ENCODE assay signal across 1 cellular context in genomic region chr17:72092710-72093322, GRCh38.
A peak's percentile ranks its signal among the peaks of the same experiment; 100 is the strongest.
TF ChIP-seq lines count a peak whose summit lies in the region.

No MANE protein-coding gene starts in this region.

TF ChIP-seq in HepG2, 621 proteins besides CTCF, POLR2A, EP300 and RAD21 (continued from another document and continues in another):
- TF ChIP-seq, protein P1, sequence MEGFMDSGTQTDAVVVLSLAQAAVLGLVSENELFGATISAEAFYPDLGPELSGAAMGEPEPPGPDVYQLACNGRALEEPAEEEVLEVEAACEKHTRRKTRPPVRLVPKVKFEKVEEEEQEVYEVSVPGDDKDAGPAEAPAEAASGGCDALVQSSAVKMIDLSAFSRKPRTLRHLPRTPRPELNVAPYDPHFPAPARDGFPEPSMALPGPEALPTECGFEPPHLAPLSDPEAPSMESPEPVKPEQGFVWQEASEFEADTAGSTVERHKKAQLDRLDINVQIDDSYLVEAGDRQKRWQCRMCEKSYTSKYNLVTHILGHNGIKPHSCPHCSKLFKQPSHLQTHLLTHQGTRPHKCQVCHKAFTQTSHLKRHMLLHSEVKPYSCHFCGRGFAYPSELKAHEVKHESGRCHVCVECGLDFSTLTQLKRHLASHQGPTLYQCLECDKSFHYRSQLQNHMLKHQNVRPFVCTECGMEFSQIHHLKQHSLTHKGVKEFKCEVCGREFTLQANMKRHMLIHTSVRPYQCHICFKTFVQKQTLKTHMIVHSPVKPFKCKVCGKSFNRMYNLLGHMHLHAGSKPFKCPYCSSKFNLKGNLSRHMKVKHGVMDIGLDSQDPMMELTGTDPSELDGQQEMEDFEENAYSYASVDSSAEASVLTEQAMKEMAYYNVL (CRISPR knock-in tag; IDR thresholded peaks at IDR 0.05; ENCODE audit: borderline replicate concordance): peak; percentile 95
- TF ChIP-seq THRA (CRISPR knock-in tag; IDR thresholded peaks at IDR 0.05; ENCODE audit: borderline replicate concordance): peak; percentile 97
- TF ChIP-seq HDAC6 (IDR thresholded peaks at IDR 0.05; ENCODE audit: low read depth, low read length): no peak
- no peak for TF ChIP-seq NFE2L2 (IDR thresholded peaks at IDR 0.05; ENCODE audit: low read length)
- no peak for TF ChIP-seq ZNF781 (CRISPR knock-in tag; IDR thresholded peaks at IDR 0.05; ENCODE audit: borderline replicate concordance, not compliant biosample characterization)
- TF ChIP-seq, protein P2, sequence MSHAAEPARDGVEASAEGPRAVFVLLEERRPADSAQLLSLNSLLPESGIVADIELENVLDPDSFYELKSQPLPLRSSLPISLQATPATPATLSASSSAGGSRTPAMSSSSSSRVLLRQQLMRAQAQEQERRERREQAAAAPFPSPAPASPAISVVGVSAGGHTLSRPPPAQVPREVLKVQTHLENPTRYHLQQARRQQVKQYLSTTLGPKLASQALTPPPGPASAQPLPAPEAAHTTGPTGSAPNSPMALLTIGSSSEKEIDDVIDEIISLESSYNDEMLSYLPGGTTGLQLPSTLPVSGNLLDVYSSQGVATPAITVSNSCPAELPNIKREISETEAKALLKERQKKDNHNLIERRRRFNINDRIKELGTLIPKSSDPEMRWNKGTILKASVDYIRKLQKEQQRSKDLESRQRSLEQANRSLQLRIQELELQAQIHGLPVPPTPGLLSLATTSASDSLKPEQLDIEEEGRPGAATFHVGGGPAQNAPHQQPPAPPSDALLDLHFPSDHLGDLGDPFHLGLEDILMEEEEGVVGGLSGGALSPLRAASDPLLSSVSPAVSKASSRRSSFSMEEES (CRISPR knock-in tag; IDR thresholded peaks at IDR 0.05): no peak
- TF ChIP-seq ZNF773 (CRISPR knock-in tag; IDR thresholded peaks at IDR 0.05; ENCODE audit: borderline replicate concordance): no peak
- TF ChIP-seq ELF3 (CRISPR knock-in tag; IDR thresholded peaks at IDR 0.05): peak; percentile 76
- TF ChIP-seq POLR2G (IDR thresholded peaks at IDR 0.05; ENCODE audit: low read depth, low read length): no peak
- TF ChIP-seq CERS6 (CRISPR knock-in tag; IDR thresholded peaks at IDR 0.05): no peak
- TF ChIP-seq FIP1L1 (IDR thresholded peaks at IDR 0.05; ENCODE audit: borderline replicate concordance, insufficient read depth, low read depth, low read length): no peak
- no peak for TF ChIP-seq SOX6 (IDR thresholded peaks at IDR 0.05)
- peak; percentile 96 for TF ChIP-seq SOX6 (CRISPR knock-in tag; IDR thresholded peaks at IDR 0.05)
- TF ChIP-seq SRSF1 (optimal IDR thresholded peaks at IDR 0.05; ENCODE audit: low read depth, low read length): no peak
- TF ChIP-seq PITX1 (CRISPR knock-in tag; IDR thresholded peaks at IDR 0.05): peak; percentile 97
- TF ChIP-seq, protein P3, sequence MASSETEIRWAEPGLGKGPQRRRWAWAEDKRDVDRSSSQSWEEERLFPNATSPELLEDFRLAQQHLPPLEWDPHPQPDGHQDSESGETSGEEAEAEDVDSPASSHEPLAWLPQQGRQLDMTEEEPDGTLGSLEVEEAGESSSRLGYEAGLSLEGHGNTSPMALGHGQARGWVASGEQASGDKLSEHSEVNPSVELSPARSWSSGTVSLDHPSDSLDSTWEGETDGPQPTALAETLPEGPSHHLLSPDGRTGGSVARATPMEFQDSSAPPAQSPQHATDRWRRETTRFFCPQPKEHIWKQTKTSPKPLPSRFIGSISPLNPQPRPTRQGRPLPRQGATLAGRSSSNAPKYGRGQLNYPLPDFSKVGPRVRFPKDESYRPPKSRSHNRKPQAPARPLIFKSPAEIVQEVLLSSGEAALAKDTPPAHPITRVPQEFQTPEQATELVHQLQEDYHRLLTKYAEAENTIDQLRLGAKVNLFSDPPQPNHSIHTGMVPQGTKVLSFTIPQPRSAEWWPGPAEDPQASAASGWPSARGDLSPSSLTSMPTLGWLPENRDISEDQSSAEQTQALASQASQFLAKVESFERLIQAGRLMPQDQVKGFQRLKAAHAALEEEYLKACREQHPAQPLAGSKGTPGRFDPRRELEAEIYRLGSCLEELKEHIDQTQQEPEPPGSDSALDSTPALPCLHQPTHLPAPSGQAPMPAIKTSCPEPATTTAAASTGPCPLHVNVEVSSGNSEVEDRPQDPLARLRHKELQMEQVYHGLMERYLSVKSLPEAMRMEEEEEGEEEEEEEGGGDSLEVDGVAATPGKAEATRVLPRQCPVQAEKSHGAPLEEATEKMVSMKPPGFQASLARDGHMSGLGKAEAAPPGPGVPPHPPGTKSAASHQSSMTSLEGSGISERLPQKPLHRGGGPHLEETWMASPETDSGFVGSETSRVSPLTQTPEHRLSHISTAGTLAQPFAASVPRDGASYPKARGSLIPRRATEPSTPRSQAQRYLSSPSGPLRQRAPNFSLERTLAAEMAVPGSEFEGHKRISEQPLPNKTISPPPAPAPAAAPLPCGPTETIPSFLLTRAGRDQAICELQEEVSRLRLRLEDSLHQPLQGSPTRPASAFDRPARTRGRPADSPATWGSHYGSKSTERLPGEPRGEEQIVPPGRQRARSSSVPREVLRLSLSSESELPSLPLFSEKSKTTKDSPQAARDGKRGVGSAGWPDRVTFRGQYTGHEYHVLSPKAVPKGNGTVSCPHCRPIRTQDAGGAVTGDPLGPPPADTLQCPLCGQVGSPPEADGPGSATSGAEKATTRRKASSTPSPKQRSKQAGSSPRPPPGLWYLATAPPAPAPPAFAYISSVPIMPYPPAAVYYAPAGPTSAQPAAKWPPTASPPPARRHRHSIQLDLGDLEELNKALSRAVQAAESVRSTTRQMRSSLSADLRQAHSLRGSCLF (CRISPR knock-in tag; IDR thresholded peaks at IDR 0.05; ENCODE audit: borderline replicate concordance): no peak
- no peak for TF ChIP-seq AGO2 (optimal IDR thresholded peaks at IDR 0.05; ENCODE audit: low read depth, low read length)
- TF ChIP-seq GMEB1 (CRISPR knock-in tag; IDR thresholded peaks at IDR 0.05; ENCODE audit: borderline replicate concordance): 0 out of 2 replicates have a peak, but pooled peaks have one; percentile 19
- no peak for TF ChIP-seq ZNF740 (CRISPR knock-in tag; IDR thresholded peaks at IDR 0.05)
- peak; percentile 68 for TF ChIP-seq ZSCAN25 (CRISPR knock-in tag; IDR thresholded peaks at IDR 0.05)
- no peak for TF ChIP-seq RFXANK (CRISPR knock-in tag; IDR thresholded peaks at IDR 0.05)
- TF ChIP-seq ZNF460 (CRISPR knock-in tag; IDR thresholded peaks at IDR 0.05; ENCODE audit: borderline replicate concordance): no peak; the same call in 1 of the 2 replicates
- TF ChIP-seq, protein P4, sequence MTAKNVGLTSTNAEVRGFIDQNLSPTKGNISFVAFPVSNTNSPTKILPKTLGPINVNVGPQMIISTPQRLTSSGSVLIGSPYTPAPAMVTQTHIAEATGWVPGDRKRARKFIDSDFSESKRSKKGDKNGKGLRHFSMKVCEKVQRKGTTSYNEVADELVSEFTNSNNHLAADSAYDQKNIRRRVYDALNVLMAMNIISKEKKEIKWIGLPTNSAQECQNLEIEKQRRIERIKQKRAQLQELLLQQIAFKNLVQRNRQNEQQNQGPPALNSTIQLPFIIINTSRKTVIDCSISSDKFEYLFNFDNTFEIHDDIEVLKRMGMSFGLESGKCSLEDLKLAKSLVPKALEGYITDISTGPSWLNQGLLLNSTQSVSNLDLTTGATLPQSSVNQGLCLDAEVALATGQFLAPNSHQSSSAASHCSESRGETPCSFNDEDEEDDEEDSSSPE (CRISPR knock-in tag; IDR thresholded peaks at IDR 0.05): peak; percentile 47; the same call in 1 of the 2 replicates
- TF ChIP-seq PPARG (CRISPR knock-in tag; conservative IDR thresholded peaks at IDR 0.05): peak; percentile 92
- TF ChIP-seq ZNF225 (CRISPR knock-in tag; IDR thresholded peaks at IDR 0.05): no peak
- no peak for TF ChIP-seq ZNF501 (CRISPR knock-in tag; IDR thresholded peaks at IDR 0.05)
- TF ChIP-seq PREB (CRISPR knock-in tag; IDR thresholded peaks at IDR 0.05): no peak
- no peak for TF ChIP-seq SUZ12 (IDR thresholded peaks at IDR 0.05; ENCODE audit: low read depth, low read length)
- no peak for TF ChIP-seq ZNF337 (CRISPR knock-in tag; IDR thresholded peaks at IDR 0.05; ENCODE audit: borderline replicate concordance, low read depth)
- TF ChIP-seq AKAP8 (CRISPR knock-in tag; IDR thresholded peaks at IDR 0.05): 0 out of 2 replicates have a peak, but pooled peaks have one; percentile 23
- no peak; the same call in 1 of the 2 replicates for TF ChIP-seq MTA1 (CRISPR knock-in tag; IDR thresholded peaks at IDR 0.05; ENCODE audit: borderline replicate concordance)
- peak; percentile 90 for TF ChIP-seq HDAC1 (CRISPR knock-in tag; IDR thresholded peaks at IDR 0.05)
- no peak for TF ChIP-seq MYNN (CRISPR knock-in tag; IDR thresholded peaks at IDR 0.05; ENCODE audit: low read depth)
- peak; percentile 58; the same call in 1 of the 2 replicates for TF ChIP-seq CHD4 (IDR thresholded peaks at IDR 0.05; ENCODE audit: borderline replicate concordance, low read length)
- no peak for TF ChIP-seq ZZZ3 (CRISPR knock-in tag; IDR thresholded peaks at IDR 0.05; ENCODE audit: borderline replicate concordance)
- no peak; the same call in 1 of the 2 replicates for TF ChIP-seq WIZ (CRISPR knock-in tag; IDR thresholded peaks at IDR 0.05)
- TF ChIP-seq, protein P5, sequence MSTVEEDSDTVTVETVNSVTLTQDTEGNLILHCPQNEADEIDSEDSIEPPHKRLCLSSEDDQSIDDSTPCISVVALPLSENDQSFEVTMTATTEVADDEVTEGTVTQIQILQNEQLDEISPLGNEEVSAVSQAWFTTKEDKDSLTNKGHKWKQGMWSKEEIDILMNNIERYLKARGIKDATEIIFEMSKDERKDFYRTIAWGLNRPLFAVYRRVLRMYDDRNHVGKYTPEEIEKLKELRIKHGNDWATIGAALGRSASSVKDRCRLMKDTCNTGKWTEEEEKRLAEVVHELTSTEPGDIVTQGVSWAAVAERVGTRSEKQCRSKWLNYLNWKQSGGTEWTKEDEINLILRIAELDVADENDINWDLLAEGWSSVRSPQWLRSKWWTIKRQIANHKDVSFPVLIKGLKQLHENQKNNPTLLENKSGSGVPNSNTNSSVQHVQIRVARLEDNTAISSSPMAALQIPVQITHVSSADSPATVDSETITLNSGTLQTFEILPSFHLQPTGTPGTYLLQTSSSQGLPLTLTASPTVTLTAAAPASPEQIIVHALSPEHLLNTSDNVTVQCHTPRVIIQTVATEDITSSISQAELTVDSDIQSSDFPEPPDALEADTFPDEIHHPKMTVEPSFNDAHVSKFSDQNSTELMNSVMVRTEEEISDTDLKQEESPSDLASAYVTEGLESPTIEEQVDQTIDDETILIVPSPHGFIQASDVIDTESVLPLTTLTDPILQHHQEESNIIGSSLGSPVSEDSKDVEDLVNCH (CRISPR knock-in tag; IDR thresholded peaks at IDR 0.05): no peak
- no peak for TF ChIP-seq XBP1 (CRISPR knock-in tag; IDR thresholded peaks at IDR 0.05)
- TF ChIP-seq ZNF652 (CRISPR knock-in tag; IDR thresholded peaks at IDR 0.05; ENCODE audit: borderline replicate concordance, low read depth): peak; percentile 60
- TF ChIP-seq ZNF569 (CRISPR knock-in tag; IDR thresholded peaks at IDR 0.05; ENCODE audit: borderline replicate concordance): no peak
- TF ChIP-seq ZNF230 (CRISPR knock-in tag; IDR thresholded peaks at IDR 0.05): no peak
- TF ChIP-seq PRPF4 (IDR thresholded peaks at IDR 0.05; ENCODE audit: low read depth, low read length, poor library complexity, severe bottlenecking): no peak
- no peak for TF ChIP-seq KMT2A (CRISPR knock-in tag; IDR thresholded peaks at IDR 0.05)
- TF ChIP-seq, protein P6, sequence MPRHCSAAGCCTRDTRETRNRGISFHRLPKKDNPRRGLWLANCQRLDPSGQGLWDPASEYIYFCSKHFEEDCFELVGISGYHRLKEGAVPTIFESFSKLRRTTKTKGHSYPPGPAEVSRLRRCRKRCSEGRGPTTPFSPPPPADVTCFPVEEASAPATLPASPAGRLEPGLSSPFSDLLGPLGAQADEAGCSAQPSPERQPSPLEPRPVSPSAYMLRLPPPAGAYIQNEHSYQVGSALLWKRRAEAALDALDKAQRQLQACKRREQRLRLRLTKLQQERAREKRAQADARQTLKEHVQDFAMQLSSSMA (CRISPR knock-in tag; IDR thresholded peaks at IDR 0.05): no peak
